1 cellular context compared by ENCODE assay signal in the genomic region with DNA sequence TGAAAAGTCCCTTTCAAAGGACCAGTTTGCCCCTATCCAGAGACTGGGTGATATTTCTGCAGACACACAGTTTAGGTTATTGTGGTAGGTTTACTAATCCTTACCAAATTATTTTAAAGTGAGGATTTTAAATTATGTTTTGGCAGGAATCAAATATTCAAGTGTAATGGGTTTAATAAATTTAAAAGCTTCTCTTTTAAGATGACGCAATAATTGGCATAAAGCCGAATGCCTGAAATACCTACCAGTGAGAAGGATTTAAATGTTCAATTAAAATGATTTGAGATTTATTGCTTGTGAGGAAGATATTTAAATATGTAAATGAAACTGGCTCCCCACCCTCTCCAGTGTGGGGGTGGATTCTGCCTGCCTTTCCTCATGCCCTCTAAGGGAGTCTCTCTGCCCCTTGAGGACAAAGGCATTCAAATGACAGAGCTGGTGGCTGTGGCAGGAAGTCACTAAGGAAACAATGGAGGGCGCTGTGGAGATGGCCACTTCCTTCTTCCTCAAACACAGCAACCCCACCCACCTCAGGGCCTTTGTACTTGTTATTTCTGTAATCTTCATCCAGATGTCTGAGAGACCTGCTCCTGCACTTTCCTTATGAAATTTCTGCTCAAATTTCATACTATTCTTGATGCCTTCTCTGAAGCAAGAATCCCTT.
TF ChIP-seq lines count a peak whose summit lies in the region.

No MANE protein-coding gene starts in this region.

TF ChIP-seq in K562, 482 proteins besides CTCF, POLR2A, EP300 and RAD21 (continued from another document and continues in another):
- TF ChIP-seq, protein P1, sequence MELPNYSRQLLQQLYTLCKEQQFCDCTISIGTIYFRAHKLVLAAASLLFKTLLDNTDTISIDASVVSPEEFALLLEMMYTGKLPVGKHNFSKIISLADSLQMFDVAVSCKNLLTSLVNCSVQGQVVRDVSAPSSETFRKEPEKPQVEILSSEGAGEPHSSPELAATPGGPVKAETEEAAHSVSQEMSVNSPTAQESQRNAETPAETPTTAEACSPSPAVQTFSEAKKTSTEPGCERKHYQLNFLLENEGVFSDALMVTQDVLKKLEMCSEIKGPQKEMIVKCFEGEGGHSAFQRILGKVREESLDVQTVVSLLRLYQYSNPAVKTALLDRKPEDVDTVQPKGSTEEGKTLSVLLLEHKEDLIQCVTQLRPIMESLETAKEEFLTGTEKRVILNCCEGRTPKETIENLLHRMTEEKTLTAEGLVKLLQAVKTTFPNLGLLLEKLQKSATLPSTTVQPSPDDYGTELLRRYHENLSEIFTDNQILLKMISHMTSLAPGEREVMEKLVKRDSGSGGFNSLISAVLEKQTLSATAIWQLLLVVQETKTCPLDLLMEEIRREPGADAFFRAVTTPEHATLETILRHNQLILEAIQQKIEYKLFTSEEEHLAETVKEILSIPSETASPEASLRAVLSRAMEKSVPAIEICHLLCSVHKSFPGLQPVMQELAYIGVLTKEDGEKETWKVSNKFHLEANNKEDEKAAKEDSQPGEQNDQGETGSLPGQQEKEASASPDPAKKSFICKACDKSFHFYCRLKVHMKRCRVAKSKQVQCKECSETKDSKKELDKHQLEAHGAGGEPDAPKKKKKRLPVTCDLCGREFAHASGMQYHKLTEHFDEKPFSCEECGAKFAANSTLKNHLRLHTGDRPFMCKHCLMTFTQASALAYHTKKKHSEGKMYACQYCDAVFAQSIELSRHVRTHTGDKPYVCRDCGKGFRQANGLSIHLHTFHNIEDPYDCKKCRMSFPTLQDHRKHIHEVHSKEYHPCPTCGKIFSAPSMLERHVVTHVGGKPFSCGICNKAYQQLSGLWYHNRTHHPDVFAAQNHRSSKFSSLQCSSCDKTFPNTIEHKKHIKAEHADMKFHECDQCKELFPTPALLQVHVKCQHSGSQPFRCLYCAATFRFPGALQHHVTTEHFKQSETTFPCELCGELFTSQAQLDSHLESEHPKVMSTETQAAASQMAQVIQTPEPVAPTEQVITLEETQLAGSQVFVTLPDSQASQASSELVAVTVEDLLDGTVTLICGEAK (IDR thresholded peaks at IDR 0.05), result peak; percentile 61; the same call in 1 of the 2 replicates
- TF ChIP-seq, protein P1 (CRISPR knock-in tag; IDR thresholded peaks at IDR 0.05), result no peak
- TF ChIP-seq MCM7 (IDR thresholded peaks at IDR 0.05) (no peak), ARNT (IDR thresholded peaks at IDR 0.05) (0 out of 4 replicates have a peak, but pooled peaks of 1 of the 2 experiments have one; percentile 38), NCOR1 (IDR thresholded peaks at IDR 0.05) (0 out of 2 replicates have a peak, but pooled peaks have one; percentile 9), ZNF76 (CRISPR knock-in tag; IDR thresholded peaks at IDR 0.05; ENCODE audit: borderline replicate concordance) (no peak), ZNF280A (IDR thresholded peaks at IDR 0.05; ENCODE audit: low read depth, partially characterized antibody) (no peak), ATF7 (IDR thresholded peaks at IDR 0.05) (peak; percentile 52; the same call in 1 of the 2 replicates), KAT8 (IDR thresholded peaks at IDR 0.05; ENCODE audit: low read depth) (no peak), CSDE1 (IDR thresholded peaks at IDR 0.05) (no peak), GABPA (tag; conservative IDR thresholded peaks at IDR 0.05; ENCODE audit: low read depth) (peak; percentile 46), THRA (IDR thresholded peaks at IDR 0.05) (no peak), CEBPG (CRISPR knock-in tag; IDR thresholded peaks at IDR 0.05) (no peak), CEBPG (tag; conservative IDR thresholded peaks at IDR 0.05 in 1 of 2, IDR thresholded peaks at IDR 0.05 in 1 of 2) (peak; percentile 89 to 96), CCAR2 (IDR thresholded peaks at IDR 0.05; ENCODE audit: low read depth, low read length) (no peak), SMARCA4 (IDR thresholded peaks at IDR 0.05) (no peak), RBM17 (IDR thresholded peaks at IDR 0.05; ENCODE audit: borderline replicate concordance, low read depth, low read length) (no peak), JUND (IDR thresholded peaks at IDR 0.05; ENCODE audit: borderline replicate concordance, low read depth, low read length) (no peak), JUND (tag; IDR thresholded peaks at IDR 0.05; ENCODE audit: borderline replicate concordance, low read depth, low read length) (peak; percentile 33; the same call in 1 of the 3 replicates), ZNF644 (tag; IDR thresholded peaks at IDR 0.05; ENCODE audit: low read depth) (no peak), ZNF444 (CRISPR knock-in tag; IDR thresholded peaks at IDR 0.05) (no peak), TEAD4 (IDR thresholded peaks at IDR 0.05; ENCODE audit: low read length) (peak; percentile 15; the same call in 1 of the 2 replicates), TEAD4 (CRISPR knock-in tag; IDR thresholded peaks at IDR 0.05; ENCODE audit: borderline replicate concordance) (no peak), ERF (CRISPR knock-in tag; IDR thresholded peaks at IDR 0.05) (no peak), HNRNPLL (IDR thresholded peaks at IDR 0.05; ENCODE audit: low read depth, low read length, poor library complexity, severe bottlenecking) (no peak), RBM25 (IDR thresholded peaks at IDR 0.05; ENCODE audit: low read depth, low read length, severe bottlenecking) (peak; percentile 62), ELF1 (tag; IDR thresholded peaks at IDR 0.05) (peak; percentile 78), MYC (IDR thresholded peaks at IDR 0.05; ENCODE audit: low read depth, low read length) (no peak), MYC (CRISPR knock-in tag; IDR thresholded peaks at IDR 0.05; ENCODE audit: borderline replicate concordance, low read depth) (no peak), RFX7 (CRISPR knock-in tag; IDR thresholded peaks at IDR 0.05) (no peak), HNRNPUL1 (IDR thresholded peaks at IDR 0.05; ENCODE audit: low read length) (no peak), CHAMP1 (IDR thresholded peaks at IDR 0.05) (peak; percentile 58; the same call in 1 of the 2 replicates), SPI1 (IDR thresholded peaks at IDR 0.05; ENCODE audit: borderline replicate concordance, low read depth, low read length) (peak; percentile 92), CREM (IDR thresholded peaks at IDR 0.05; ENCODE audit: low read depth) (peak; percentile 45; the same call in 1 of the 2 replicates), CTBP1 (IDR thresholded peaks at IDR 0.05; ENCODE audit: borderline replicate concordance) (0 out of 2 replicates have a peak, but pooled peaks have one; percentile 45), PHF20 (IDR thresholded peaks at IDR 0.05; ENCODE audit: partially characterized antibody) (no peak), ZNF197 (CRISPR knock-in tag; IDR thresholded peaks at IDR 0.05; ENCODE audit: low read depth) (no peak), ETV6 (IDR thresholded peaks at IDR 0.05; ENCODE audit: borderline replicate concordance in 1 of 2, low read depth in 2 of 2, low read length in 1 of 2) (peak; percentile 99), ETV6 (CRISPR knock-in tag; IDR thresholded peaks at IDR 0.05; ENCODE audit: borderline replicate concordance) (no peak), ZNF431 (CRISPR knock-in tag; IDR thresholded peaks at IDR 0.05) (no peak), BCL6 (CRISPR knock-in tag; IDR thresholded peaks at IDR 0.05) (no peak), DIDO1 (tag; IDR thresholded peaks at IDR 0.05; ENCODE audit: low read depth) (no peak), KDM1A (IDR thresholded peaks at IDR 0.05) (no peak), MAZ (CRISPR knock-in tag; conservative IDR thresholded peaks at IDR 0.05 in 1 of 2, IDR thresholded peaks at IDR 0.05 in 1 of 2) (peak in 1 of 2 experiments; percentile 26; a peak in 1 of 4 replicates), NBN (IDR thresholded peaks at IDR 0.05; ENCODE audit: low read depth) (peak; percentile 45; the same call in 1 of the 2 replicates), MTA1 (IDR thresholded peaks at IDR 0.05; ENCODE audit: borderline replicate concordance) (0 out of 2 replicates have a peak, but pooled peaks have one; percentile 27), FOXM1 (IDR thresholded peaks at IDR 0.05; ENCODE audit: low read depth) (peak; percentile 29; the same call in 1 of the 2 replicates), FOXM1 (CRISPR knock-in tag; IDR thresholded peaks at IDR 0.05; ENCODE audit: low read depth) (no peak), ESRRA (IDR thresholded peaks at IDR 0.05; ENCODE audit: borderline replicate concordance, low read depth) (peak; percentile 41; the same call in 1 of the 2 replicates), CEBPB (tag; IDR thresholded peaks at IDR 0.05) (peak; percentile 97), ETV5 (CRISPR knock-in tag; IDR thresholded peaks at IDR 0.05; ENCODE audit: low read depth) (peak; percentile 85), SMARCA5 (IDR thresholded peaks at IDR 0.05) (peak; percentile 81; the same call in 1 of the 2 replicates), SOX6 (IDR thresholded peaks at IDR 0.05) (peak; percentile 69)
- TF ChIP-seq, protein P2, sequence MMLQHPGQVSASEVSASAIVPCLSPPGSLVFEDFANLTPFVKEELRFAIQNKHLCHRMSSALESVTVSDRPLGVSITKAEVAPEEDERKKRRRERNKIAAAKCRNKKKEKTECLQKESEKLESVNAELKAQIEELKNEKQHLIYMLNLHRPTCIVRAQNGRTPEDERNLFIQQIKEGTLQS (IDR thresholded peaks at IDR 0.05), result peak; percentile 87
- TF ChIP-seq, protein P2 (CRISPR knock-in tag; conservative IDR thresholded peaks at IDR 0.05), result no peak
